In the genomic region with DNA sequence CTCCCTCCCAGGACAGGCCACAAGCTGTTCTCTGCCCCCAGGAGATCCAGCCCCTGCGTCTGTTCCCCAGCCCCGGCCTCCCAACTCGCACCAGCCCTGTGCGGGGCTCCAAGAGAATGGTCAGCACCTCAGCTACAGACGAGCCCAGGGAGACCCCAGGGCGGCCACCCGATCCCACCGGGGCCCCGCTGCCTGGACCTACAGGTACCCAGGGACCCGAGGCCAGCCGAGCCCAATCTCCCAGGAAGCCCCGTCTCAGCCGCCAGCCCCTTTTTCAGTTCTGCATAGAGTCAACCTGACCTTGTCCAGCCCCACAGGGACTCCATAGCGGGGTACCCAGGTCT, we compare ENCODE assay signal across 20 cellular contexts. TPM values are rescaled to one million over a fixed set of nuclear protein-coding genes. Genes with fewer than 3 reads are reported as not detected.
"Had no signal": no experiment of that assay in that cellular context is flagged by ENCODE, and none has a peak within 500 bp of the region (broad histone marks: within the 10 kb centered on the region; RNA-seq: fewer than 3 reads in every experiment).

No MANE protein-coding gene starts in this region.

- H3K27me3 ChIP-seq: brain microvascular endothelial cell, cardiac muscle cell had no signal

- H3K27ac Mint-ChIP-seq: activated B cell treated with CpG ODN at 0.5 μM for 24 hours; activated CD4-positive, alpha-beta T cell treated with anti-CD3 and anti-CD28 coated beads, Interleukin-2, amount 10 ng/mL, durations not matched to agents 24 days and 14 days; activated naive CD4-positive, alpha-beta T cell treated with anti-CD3 and anti-CD28 coated beads for 36 hours; activated naive CD8-positive, alpha-beta T cell treated with anti-CD3 and anti-CD28 coated beads for 36 hours; activated T-helper 17 cell treated with anti-CD3 and anti-CD28 coated beads, Interleukin-2, amount 50 U/mL, for 72 hours; T-helper 1 cell treated with Interleukin-12 subunit alpha and Interleukin-12 subunit beta and Interleukin-4 antibody, amounts not matched to agents 30 μg/mL and 1 μg/mL, for 36 hours had no signal

- H3K4me3 Mint-ChIP-seq: activated B cell treated with CpG ODN at 0.5 μM for 24 hours; activated CD4-positive, alpha-beta T cell treated with anti-CD3 and anti-CD28 coated beads, Interleukin-2, amount 10 ng/mL, durations not matched to agents 24 days and 14 days; activated naive CD4-positive, alpha-beta T cell treated with anti-CD3 and anti-CD28 coated beads for 36 hours; activated naive CD8-positive, alpha-beta T cell treated with anti-CD3 and anti-CD28 coated beads for 36 hours; activated T-helper 17 cell treated with anti-CD3 and anti-CD28 coated beads, Interleukin-2, amount 50 U/mL, for 72 hours; T-helper 1 cell treated with Interleukin-12 subunit alpha and Interleukin-12 subunit beta and Interleukin-4 antibody, amounts not matched to agents 30 μg/mL and 1 μg/mL, for 36 hours had no signal

- H3K4me3 ChIP-seq: cardiac muscle cell had no signal

- DNase-seq: activated B cell treated with CpG ODN at 0.5 μM for 24 hours; activated CD4-positive, alpha-beta T cell treated with anti-CD3 and anti-CD28 coated beads for 1 hour; activated CD4-positive, alpha-beta T cell treated with anti-CD3 and anti-CD28 coated beads, Interleukin-2, amount 10 ng/mL, durations not matched to agents 24 days and 14 days; activated gamma-delta T cell; activated T-cell treated with anti-CD3 and anti-CD28 coated beads for 4 hours; brain microvascular endothelial cell; NCI-H1048; NCI-H146; NCI-H187 treated with DMSO at 0.1 percent for 48 hours; NCI-H2081 treated with DMSO at 0.1 percent for 48 hours; NCI-H446; NCI-H524; SHP77 treated with DMSO at 0.1 percent for 48 hours; T-helper 9 cell had no signal

- H3K9me3 Mint-ChIP-seq: activated B cell treated with CpG ODN at 0.5 μM for 24 hours; activated CD4-positive, alpha-beta T cell treated with anti-CD3 and anti-CD28 coated beads, Interleukin-2, amount 10 ng/mL, durations not matched to agents 24 days and 14 days; activated naive CD4-positive, alpha-beta T cell treated with anti-CD3 and anti-CD28 coated beads for 36 hours; activated naive CD8-positive, alpha-beta T cell treated with anti-CD3 and anti-CD28 coated beads for 36 hours; activated T-helper 17 cell treated with anti-CD3 and anti-CD28 coated beads, Interleukin-2, amount 50 U/mL, for 72 hours; T-helper 1 cell treated with Interleukin-12 subunit alpha and Interleukin-12 subunit beta and Interleukin-4 antibody, amounts not matched to agents 30 μg/mL and 1 μg/mL, for 36 hours had no signal

- H3K36me3 ChIP-seq: cardiac muscle cell had no signal

- H3K27ac ChIP-seq: brain microvascular endothelial cell, cardiac muscle cell had no signal

- H3K27me3 Mint-ChIP-seq: activated B cell treated with CpG ODN at 0.5 μM for 24 hours; activated CD4-positive, alpha-beta T cell treated with anti-CD3 and anti-CD28 coated beads, Interleukin-2, amount 10 ng/mL, durations not matched to agents 24 days and 14 days; activated naive CD8-positive, alpha-beta T cell treated with anti-CD3 and anti-CD28 coated beads for 36 hours; activated T-helper 17 cell treated with anti-CD3 and anti-CD28 coated beads, Interleukin-2, amount 50 U/mL, for 72 hours had no signal

RNA-seq across cellular contexts. Expression of gene CAMSAP3, which starts 54.2 kb away (rescaled TPM):
- total RNA-seq: LHCN-M2 had no signal
